ENCODE assay signal across 8 cellular contexts in the genomic region with DNA sequence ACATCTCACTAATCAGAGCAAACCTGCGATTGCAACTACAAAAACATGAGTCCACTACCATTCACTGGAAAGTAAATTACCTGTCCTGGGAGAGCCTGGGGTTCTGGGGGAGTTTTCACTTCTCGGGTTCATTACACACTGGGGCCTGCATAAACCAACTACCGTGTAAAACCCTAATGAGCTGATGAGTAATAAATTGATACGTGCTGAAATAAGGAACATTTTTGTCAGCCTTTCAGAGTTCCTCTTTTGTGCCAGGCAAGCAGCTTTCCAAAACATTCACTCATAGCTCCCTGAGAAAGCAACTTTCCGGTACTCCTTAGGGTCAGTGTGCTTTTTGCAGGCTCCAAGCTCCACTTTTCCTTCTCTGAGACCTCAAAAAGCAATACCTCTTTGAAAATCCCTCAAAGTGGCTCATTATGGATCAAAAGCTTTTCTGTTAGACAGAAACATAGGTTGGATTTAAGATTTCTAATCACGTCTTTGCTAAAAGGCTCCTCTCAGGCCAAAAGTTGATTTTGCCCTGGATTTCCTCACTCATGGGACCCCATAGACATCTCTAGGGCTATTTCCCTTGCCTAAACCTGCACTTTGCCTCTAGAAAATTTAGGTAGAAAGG.
DNase-seq lines count a peak whose midpoint lies in the region; ATAC-seq and TF ChIP-seq lines count a peak whose summit lies in the region.

No MANE protein-coding gene starts in this region.

- H3K36me3 ChIP-seq in Peyer's patch = no peaks in the 10 kb centered on the region
- no peaks in the 10 kb centered on the region for H3K36me3 ChIP-seq in lower lobe of right lung

- DNase-seq in activated CD4-positive, alpha-beta T cell treated with anti-CD3 and anti-CD28 coated beads for 48 hours = peak; percentile 28
- DNase-seq in activated CD4-positive, alpha-beta T cell treated with anti-CD3 and anti-CD28 coated beads, Interleukin-2, amount 50 U/mL, for 4 hours = no peak
- DNase-seq in Peyer's patch = no peak
- DNase-seq in lower lobe of right lung = no peak
- DNase-seq in SHP77 treated with DMSO at 0.1 percent for 48 hours (lab: John Stamatoyannopoulos, UW) = no peak
- DNase-seq in coronary artery (ENCODE audit: low spot score) = no peak
- no peak for DNase-seq in GM19240 (ENCODE audit: insufficient read length, low spot score)

- no peak for TF ChIP-seq POLR2A in Peyer's patch (IDR thresholded peaks at IDR 0.05)

- intact Hi-C loops in lower lobe of right lung (cut with DNase I) = no loop called here

- TF ChIP-seq CTCF in Peyer's patch (IDR thresholded peaks at IDR 0.05) (no peak), lower lobe of right lung (IDR thresholded peaks at IDR 0.05) (no peak), coronary artery (IDR thresholded peaks at IDR 0.05) (no peak)

- no peaks in the 10 kb centered on the region for H3K4me1 ChIP-seq in Peyer's patch
- peaks cover 18% of the 10 kb centered on the region for H3K4me1 ChIP-seq in lower lobe of right lung

- H3K27ac ChIP-seq in Peyer's patch (peak overlapping the region; percentile 15 to 40 (median 17)), lower lobe of right lung (peak overlapping the region; percentile 58), coronary artery (peak overlapping the region in 1 of 2 donors; percentile 53)

- H3K9me3 ChIP-seq in Peyer's patch (no peaks in the 10 kb centered on the region), lower lobe of right lung (no peaks in the 10 kb centered on the region)

- H3K4me3 ChIP-seq in Peyer's patch (no peak overlapping the region), lower lobe of right lung (no peak overlapping the region), coronary artery (no peak overlapping the region)

- H3K27me3 ChIP-seq in Peyer's patch = no peaks in the 10 kb centered on the region
- H3K27me3 ChIP-seq in lower lobe of right lung (ENCODE audit: low read depth) = no peaks in the 10 kb centered on the region

- ATAC-seq in HG02798 (IDR thresholded peaks at IDR 0.05; ENCODE audit: poor library complexity, unreplicated experiment) (peak; percentile 77), lower lobe of right lung (peak; percentile 32 to 47)
